8 cellular contexts compared by ENCODE assay signal in the genomic region with DNA sequence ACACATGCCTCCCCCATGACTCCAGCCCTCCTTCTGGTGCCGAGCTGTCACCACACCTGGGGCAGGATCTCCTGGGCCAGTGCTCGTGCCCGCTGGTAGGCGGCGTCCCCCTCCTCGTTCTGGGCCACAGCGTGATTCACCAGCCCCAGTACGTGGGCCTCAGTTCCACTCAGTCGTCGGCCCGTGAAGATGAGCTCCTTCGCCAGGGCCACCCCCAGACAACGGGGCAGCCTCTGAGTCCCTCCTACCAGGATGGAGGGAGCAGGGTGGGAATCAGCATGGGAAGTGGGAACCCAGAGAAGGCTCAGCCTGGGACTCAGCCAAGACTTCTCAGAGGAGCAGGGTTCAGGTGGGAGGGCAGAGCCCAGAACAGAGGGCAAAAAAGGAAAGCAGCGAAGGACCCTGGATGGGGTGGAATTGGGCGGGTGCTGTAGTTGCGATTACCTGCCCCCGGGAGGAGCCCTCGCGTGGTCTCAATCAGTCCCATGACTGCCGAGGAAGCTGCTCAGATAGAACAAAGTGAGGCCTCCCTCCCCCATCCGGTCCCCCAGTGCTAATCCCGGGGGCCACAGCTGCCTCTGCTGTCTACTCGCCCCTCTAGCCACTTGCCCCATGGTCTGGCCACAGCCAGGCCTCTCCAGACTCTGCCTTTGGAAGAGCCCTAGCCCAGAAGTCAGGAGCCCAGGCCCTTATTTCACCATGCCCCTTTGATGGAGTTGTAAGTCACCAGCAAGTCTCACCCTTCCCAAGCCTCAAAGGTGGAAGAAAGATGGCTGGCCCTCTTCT. TPM values are rescaled to one million over a fixed set of nuclear protein-coding genes. Genes with fewer than 3 reads are reported as not detected.
DNase-seq lines count a peak whose midpoint lies in the region; ATAC-seq and TF ChIP-seq lines count a peak whose summit lies in the region.

No MANE protein-coding gene starts in this region.

- intact Hi-C loops in Calu3 (cut with micrococcal nuclease; ENCODE audit: unreplicated experiment) = loop anchor here (2.0 kb wide), 1 partner anchor 278 kb away; no protein-coding TSS in a partner anchor
- intact Hi-C loops in HCT116 (cut with micrococcal nuclease) = loop anchor here (1.0 kb wide), 1 partner anchor 281 kb away; no protein-coding TSS in a partner anchor

- H3K27me3 Mint-ChIP-seq in Calu3 (ENCODE audit: unreplicated experiment) = no peaks in the 10 kb centered on the region
- no peaks in the 10 kb centered on the region for H3K27me3 Mint-ChIP-seq in endodermal cell (ENCODE audit: insufficient read depth)

- no peaks in the 10 kb centered on the region for H4K20me1 ChIP-seq in HCT116 (ENCODE audit: insufficient read depth)

- TF ChIP-seq CTCF in Calu3 (IDR thresholded peaks at IDR 0.05; ENCODE audit: unreplicated experiment) = peak; percentile 48
- peak; percentile 31 to 64 (median 56); a peak in 5 of 6 replicates for TF ChIP-seq CTCF in HCT116 (IDR thresholded peaks at IDR 0.05 in 2 of 3, conservative IDR thresholded peaks at IDR 0.05 in 1 of 3; ENCODE audit: borderline replicate concordance in 1 of 3, insufficient read depth in 1 of 3, low read depth in 2 of 3, low read length in 2 of 3)
- peak; percentile 82 for TF ChIP-seq CTCF in endodermal cell (conservative IDR thresholded peaks at IDR 0.05)

- ATAC-seq in HCT116 = peak; percentile 98

- no peak for TF ChIP-seq POLR2A in HCT116 (IDR thresholded peaks at IDR 0.05; ENCODE audit: borderline replicate concordance, extremely low read depth, insufficient read depth, insufficient read length)

- H3K36me3 ChIP-seq in HCT116 (ENCODE audit: control insufficient read depth in 1 of 2, insufficient read depth in 2 of 2, low read length in 2 of 2) (no peaks in the 10 kb centered on the region), endodermal cell (ENCODE audit: control insufficient read depth, insufficient read depth, low read length) (no peaks in the 10 kb centered on the region)

- H2AFZ ChIP-seq in HCT116 (ENCODE audit: low read depth, low read length, poor library complexity, severe bottlenecking) = no peak overlapping the region

- peak; percentile 68 for TF ChIP-seq RAD21 in HCT116 (IDR thresholded peaks at IDR 0.05; ENCODE audit: low read depth)

- H3K4me1 ChIP-seq in HCT116 (ENCODE audit: control insufficient read depth in 1 of 2, insufficient read depth in 2 of 2, low read length in 2 of 2) = peaks cover 0 to 10% of the 10 kb centered on the region in 2 experiments; a peak in 2 of 4 replicates
- H3K4me1 ChIP-seq in endodermal cell (ENCODE audit: control insufficient read depth, insufficient read depth, low read length) = peaks cover 13% of the 10 kb centered on the region

- H3K4me3 Mint-ChIP-seq in Calu3 (ENCODE audit: low read depth, unreplicated experiment) (no peak overlapping the region), endodermal cell (no peak overlapping the region)

- H3K9me3 Mint-ChIP-seq in Calu3 (ENCODE audit: low read depth, unreplicated experiment) (no peaks in the 10 kb centered on the region), endodermal cell (no peaks in the 10 kb centered on the region)

- H3K4me3 ChIP-seq in HCT116 (replicated peaks in 1 of 2; ENCODE audit: low read depth in 1 of 2, low read length in 2 of 2) = no peak overlapping the region
- H3K4me3 ChIP-seq in endodermal cell (ENCODE audit: low read length) = no peak overlapping the region

- H3K4me1 Mint-ChIP-seq in Calu3 (ENCODE audit: low read depth, unreplicated experiment) = no peaks in the 10 kb centered on the region
- H3K4me1 Mint-ChIP-seq in endodermal cell = peaks cover 19% of the 10 kb centered on the region

- H3K27ac Mint-ChIP-seq in Calu3 (ENCODE audit: unreplicated experiment) = no peak overlapping the region
- H3K27ac Mint-ChIP-seq in endodermal cell = peak overlapping the region; percentile 90

- H3K9me3 ChIP-seq in HCT116 (ENCODE audit: control insufficient read depth in 1 of 2, insufficient read depth in 1 of 2, low read depth in 1 of 2, low read length in 2 of 2) (no peaks in the 10 kb centered on the region), endodermal cell (ENCODE audit: control insufficient read depth, low read length) (no peaks in the 10 kb centered on the region)

- H3K9me2 ChIP-seq in HCT116 (ENCODE audit: insufficient read depth) = no peaks in the 10 kb centered on the region

- BruUV-seq in Calu3 (replicated peaks; lab: Mats Ljungman, UMichigan) (no TSS peak), HCT116 (replicated peaks; lab: Mats Ljungman, UMichigan) (no TSS peak)

- no peaks in the 10 kb centered on the region for H3K27me3 ChIP-seq in HCT116 (ENCODE audit: insufficient read depth, low read length)
- H3K27me3 ChIP-seq in endodermal cell (ENCODE audit: control insufficient read depth, insufficient read depth, low read length, poor library complexity, severe bottlenecking) = no peaks in the 10 kb centered on the region

- peak; percentile 52 for DNase-seq in Calu3
- DNase-seq in HCT116 (ENCODE audit: low read depth, low spot score) = peak; percentile 10
- DNase-seq in SK-N-DZ (ENCODE audit: low spot score) = peak; percentile 20
- DNase-seq in endodermal cell = peak; percentile 91
- DNase-seq in retina = peak; percentile 37
- no peak for DNase-seq in putamen (ENCODE audit: low spot score)
- no peak for DNase-seq in NCI-H1092 treated with DMSO at 0.1 percent for 48 hours (lab: John Stamatoyannopoulos, UW)
- DNase-seq in pons (ENCODE audit: low spot score) = no peak

- WGBS in endodermal cell (ENCODE audit: insufficient coverage in 1 of 2, insufficient read length in 1 of 2), 2 experiments = 61 to 75% methylated on average over 10 to 23 of the region's 23 CpGs

- CTCF ChIA-PET in Calu3 (lab: Charles Lee) = interaction anchor here (1.0 kb wide), 1 partner anchor 281 kb away, joined by 3 read pairs; no protein-coding TSS in a partner anchor
- CTCF ChIA-PET in HCT116 (lab: Charles Lee) = interaction anchor here (0.6 to 1.6 kb wide), 4 partner anchors 10 to 272 kb away, joined by 3 to 6 read pairs (median 4); a partner anchor contains a TSS

- POLR2A ChIA-PET in HCT116 (lab: Charles Lee) = no interaction called here

- RAD21 ChIA-PET in HCT116 (lab: Charles Lee; ENCODE audit: low non-redundant PET in 1 of 2, low total read pairs in 2 of 2, uncharacterized antibody in 2 of 2, unreplicated experiment in 2 of 2) = no interaction called here

- H3K27ac ChIP-seq in HCT116 (ENCODE audit: low read depth, low read length) (no peak overlapping the region), endodermal cell (ENCODE audit: low read depth, low read length) (no peak overlapping the region)

- H3K36me3 Mint-ChIP-seq in Calu3 (ENCODE audit: insufficient read depth, unreplicated experiment) = no peaks in the 10 kb centered on the region
- H3K36me3 Mint-ChIP-seq in endodermal cell (ENCODE audit: low read depth) = peaks cover 3% of the 10 kb centered on the region

- no peak overlapping the region for H3K4me2 ChIP-seq in HCT116 (ENCODE audit: low read length)

- no peaks in the 10 kb centered on the region for H3K79me2 ChIP-seq in HCT116 (ENCODE audit: insufficient read depth, low read length)

- H3K9ac ChIP-seq in HCT116 (ENCODE audit: low read length) (no peak overlapping the region), endodermal cell (ENCODE audit: extremely low read depth, low read length, poor library complexity, severe bottlenecking) (no peak overlapping the region)

TF ChIP-seq in HCT116, 20 proteins besides CTCF, POLR2A, EP300 and RAD21:
- TF ChIP-seq, protein P1, sequence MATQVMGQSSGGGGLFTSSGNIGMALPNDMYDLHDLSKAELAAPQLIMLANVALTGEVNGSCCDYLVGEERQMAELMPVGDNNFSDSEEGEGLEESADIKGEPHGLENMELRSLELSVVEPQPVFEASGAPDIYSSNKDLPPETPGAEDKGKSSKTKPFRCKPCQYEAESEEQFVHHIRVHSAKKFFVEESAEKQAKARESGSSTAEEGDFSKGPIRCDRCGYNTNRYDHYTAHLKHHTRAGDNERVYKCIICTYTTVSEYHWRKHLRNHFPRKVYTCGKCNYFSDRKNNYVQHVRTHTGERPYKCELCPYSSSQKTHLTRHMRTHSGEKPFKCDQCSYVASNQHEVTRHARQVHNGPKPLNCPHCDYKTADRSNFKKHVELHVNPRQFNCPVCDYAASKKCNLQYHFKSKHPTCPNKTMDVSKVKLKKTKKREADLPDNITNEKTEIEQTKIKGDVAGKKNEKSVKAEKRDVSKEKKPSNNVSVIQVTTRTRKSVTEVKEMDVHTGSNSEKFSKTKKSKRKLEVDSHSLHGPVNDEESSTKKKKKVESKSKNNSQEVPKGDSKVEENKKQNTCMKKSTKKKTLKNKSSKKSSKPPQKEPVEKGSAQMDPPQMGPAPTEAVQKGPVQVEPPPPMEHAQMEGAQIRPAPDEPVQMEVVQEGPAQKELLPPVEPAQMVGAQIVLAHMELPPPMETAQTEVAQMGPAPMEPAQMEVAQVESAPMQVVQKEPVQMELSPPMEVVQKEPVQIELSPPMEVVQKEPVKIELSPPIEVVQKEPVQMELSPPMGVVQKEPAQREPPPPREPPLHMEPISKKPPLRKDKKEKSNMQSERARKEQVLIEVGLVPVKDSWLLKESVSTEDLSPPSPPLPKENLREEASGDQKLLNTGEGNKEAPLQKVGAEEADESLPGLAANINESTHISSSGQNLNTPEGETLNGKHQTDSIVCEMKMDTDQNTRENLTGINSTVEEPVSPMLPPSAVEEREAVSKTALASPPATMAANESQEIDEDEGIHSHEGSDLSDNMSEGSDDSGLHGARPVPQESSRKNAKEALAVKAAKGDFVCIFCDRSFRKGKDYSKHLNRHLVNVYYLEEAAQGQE (IDR thresholded peaks at IDR 0.05; ENCODE audit: low read depth) = no peak
- TF ChIP-seq SP1 (IDR thresholded peaks at IDR 0.05; ENCODE audit: low read depth) (no peak), SRF (IDR thresholded peaks at IDR 0.05; ENCODE audit: low read depth) (no peak), YY1 (IDR thresholded peaks at IDR 0.05; ENCODE audit: extremely low read depth, insufficient replicate concordance, low read depth, low read length) (no peak)

RNA-seq across cellular contexts. Expression of a gene that starts 16.8 kb away (rescaled TPM):
- total RNA-seq in Calu3 (2022) (113 and 114 TPM in 2 replicates), HCT116 (2021; ENCODE audit: unreplicated experiment) (50.4 TPM), endodermal cell (100 to 1,000 TPM in 1 of 2 donors, 10 to 100 TPM in 1; 71.5 to 111 TPM)
- polyA plus RNA-seq in HCT116 (2012) = 38.2 and 45.8 TPM in 2 replicates
- polyA plus RNA-seq in SK-N-DZ (2014; cell fraction: cytosol; rRNA removed) = 0.24 and 0.61 TPM in 2 replicates
- 0.60 and 1.1 TPM in 2 replicates for polyA plus RNA-seq in SK-N-DZ (2014; cell fraction: nucleus; rRNA removed)
- polyA plus RNA-seq in endodermal cell (2013, experiment 1 of 2) = 9.8 TPM
- polyA plus RNA-seq in endodermal cell (2013, experiment 2 of 2) = 6.9 TPM

RNA-seq across cellular contexts. Expression of a gene that starts 22.3 kb away (rescaled TPM):
- total RNA-seq in Calu3 (2022) = 91.1 and 99.3 TPM in 2 replicates
- 62.0 TPM for total RNA-seq in HCT116 (2021; ENCODE audit: unreplicated experiment)
- polyA plus RNA-seq in HCT116 (2012) = 28.0 and 34.3 TPM in 2 replicates
- 68.7 and 81.5 TPM in 2 replicates for polyA plus RNA-seq in SK-N-DZ (2014; cell fraction: cytosol; rRNA removed)
- 31.5 and 43.3 TPM in 2 replicates for polyA plus RNA-seq in SK-N-DZ (2014; cell fraction: nucleus; rRNA removed)
- 10 to 100 TPM; 69.3 to 99.4 TPM for total RNA-seq in endodermal cell
- polyA plus RNA-seq in endodermal cell (2013, experiment 1 of 2) = 91.8 TPM
- polyA plus RNA-seq in endodermal cell (2013, experiment 2 of 2) = 83.2 TPM

Comparison
In these comparisons a context has a peak if more than half of its experiments do, and no peak if none do; other contexts are left out.
1. DNase-seq: peak in Calu3 (single experiment), HCT116 (single experiment), SK-N-DZ (single experiment), endodermal cell (single experiment) and retina (single experiment); none in putamen (single experiment), NCI-H1092 treated with DMSO at 0.1 percent for 48 hours (single experiment) and pons (single experiment).
2. Peak in every context shown above with its lines, with median percentiles within 50 percentile points of each other: CTCF ChIP-seq.